Comparison of ENCODE assay signal across 16 cellular contexts in genomic region chr2:1751768-1752725, GRCh38. TPM values are rescaled to one million over a fixed set of nuclear protein-coding genes. Genes with fewer than 3 reads are reported as not detected.
"Had no signal": no experiment of that assay in that cellular context is flagged by ENCODE, and none has a peak within 500 bp of the region (broad histone marks: within the 10 kb centered on the region; RNA-seq: fewer than 3 reads in every experiment).

No MANE protein-coding gene starts in this region.

- H3K4me1 Mint-ChIP-seq: activated CD4-positive, alpha-beta memory T cell treated with anti-CD3 and anti-CD28 coated beads, Interleukin-2, amount 10 ng/mL, durations not matched to agents 7 days and 5 days had no signal

- H3K27ac Mint-ChIP-seq: activated CD4-positive, alpha-beta memory T cell treated with anti-CD3 and anti-CD28 coated beads, Interleukin-2, amount 10 ng/mL, durations not matched to agents 7 days and 5 days; activated T-helper 1 cell treated with anti-CD3 and anti-CD28 coated beads, Interleukin-12 subunit alpha, Interleukin-12 subunit beta, Interleukin-2, Interleukin-4 antibody, amounts not matched to agents 30 ng/mL and 10 ng/mL and 1 ng/mL, durations not matched to agents 14 hours and 24 hours and 36 hours had no signal

- H3K27ac ChIP-seq: epithelial cell of prostate, gastrocnemius medialis, heart right ventricle, suprapubic skin had no signal

- H3K4me3 ChIP-seq: gastrocnemius medialis, heart right ventricle, lung, mucosa of descending colon, prostate gland, sigmoid colon, suprapubic skin had no signal

- H3K4me1 ChIP-seq: gastrocnemius medialis, prostate gland had no signal

- H3K9me3 ChIP-seq: gastrocnemius medialis, prostate gland, suprapubic skin had no signal

- ATAC-seq: gastrocnemius medialis, mucosa of descending colon had no signal

- H3K4me3 Mint-ChIP-seq: activated CD4-positive, alpha-beta memory T cell treated with anti-CD3 and anti-CD28 coated beads, Interleukin-2, amount 10 ng/mL, durations not matched to agents 7 days and 5 days; activated T-helper 1 cell treated with anti-CD3 and anti-CD28 coated beads, Interleukin-12 subunit alpha, Interleukin-12 subunit beta, Interleukin-2, Interleukin-4 antibody, amounts not matched to agents 30 ng/mL and 10 ng/mL and 1 ng/mL, durations not matched to agents 14 hours and 24 hours and 36 hours had no signal

- H3K27me3 ChIP-seq: sigmoid colon had no signal

- H3K36me3 ChIP-seq: gastrocnemius medialis, heart right ventricle, prostate gland, sigmoid colon, suprapubic skin had no signal

- DNase-seq: activated CD4-positive, alpha-beta memory T cell treated with anti-CD3 and anti-CD28 coated beads, Interleukin-2, amount 10 ng/mL, durations not matched to agents 7 days and 5 days; activated CD8-positive, alpha-beta memory T cell treated with anti-CD3 and anti-CD28 coated beads, Interleukin-2, amount 50 U/mL, for 4 hours; activated naive CD4-positive, alpha-beta T cell; central memory CD4-positive, alpha-beta T cell; effector memory CD4-positive, alpha-beta T cell; gastrocnemius medialis; heart right ventricle; sigmoid colon; stimulated activated CD4-positive, alpha-beta T cell treated with anti-CD3 and anti-CD28 coated beads, Interleukin-12 subunit alpha, Interleukin-12 subunit beta, amount 100 ng/mL, for 4 hours; stimulated activated naive CD4-positive, alpha-beta T cell treated with Interleukin-2 at 50 U/mL for 16 hours had no signal

RNA-seq across cellular contexts. Expression of gene PXDN, which starts 7.7 kb away (rescaled TPM):
- total RNA-seq: activated CD4-positive, alpha-beta memory T cell treated with anti-CD3 and anti-CD28 coated beads, Interleukin-2, amount 10 ng/mL, durations not matched to agents 7 days and 5 days had no signal
